Comparison of ENCODE assay signal across 25 cellular contexts in genomic region chr11:601573-602245, GRCh38. TPM values are rescaled to one million over a fixed set of nuclear protein-coding genes. Genes with fewer than 3 reads are reported as not detected.
"Had no signal": no experiment of that assay in that cellular context is flagged by ENCODE, and none has a peak within 500 bp of the region (broad histone marks: within the 10 kb centered on the region; RNA-seq: fewer than 3 reads in every experiment).

No MANE protein-coding gene starts in this region.

- H3K4me3 ChIP-seq: cardiac muscle cell had no signal

- H3K9me3 Mint-ChIP-seq: activated B cell treated with CpG ODN at 0.5 μM for 24 hours; activated CD4-positive, alpha-beta memory T cell treated with anti-CD3 and anti-CD28 coated beads, Interleukin-2, amount 10 ng/mL, durations not matched to agents 7 days and 5 days; activated naive CD4-positive, alpha-beta T cell treated with anti-CD3 and anti-CD28 coated beads, Interleukin-2, amount 50 U/mL, for 24 hours; activated T-helper 2 cell treated with anti-CD3 and anti-CD28 coated beads, Interferon-gamma antibody, Interleukin-2, Interleukin-4, amounts not matched to agents 10 μg/mL and 5 μg/mL and 100 μg/mL, durations not matched to agents 14 hours and 24 hours and 36 hours; brain had no signal

- H3K4me1 Mint-ChIP-seq: activated B cell treated with CpG ODN at 0.5 μM for 24 hours; activated naive CD4-positive, alpha-beta T cell treated with anti-CD3 and anti-CD28 coated beads, Interleukin-2, amount 50 U/mL, for 24 hours; brain had no signal

- H3K27ac Mint-ChIP-seq: activated B cell treated with CpG ODN at 0.5 μM for 24 hours; activated CD4-positive, alpha-beta memory T cell treated with anti-CD3 and anti-CD28 coated beads, Interleukin-2, amount 10 ng/mL, durations not matched to agents 7 days and 5 days; activated naive CD4-positive, alpha-beta T cell treated with anti-CD3 and anti-CD28 coated beads, Interleukin-2, amount 50 U/mL, for 24 hours; activated T-helper 2 cell treated with anti-CD3 and anti-CD28 coated beads, Interferon-gamma antibody, Interleukin-2, Interleukin-4, amounts not matched to agents 10 μg/mL and 5 μg/mL and 100 μg/mL, durations not matched to agents 14 hours and 24 hours and 36 hours; T-helper 17 cell had no signal

- H3K27me3 Mint-ChIP-seq: activated B cell treated with CpG ODN at 0.5 μM for 24 hours; activated CD4-positive, alpha-beta memory T cell treated with anti-CD3 and anti-CD28 coated beads, Interleukin-2, amount 10 ng/mL, durations not matched to agents 7 days and 5 days; activated naive CD4-positive, alpha-beta T cell treated with anti-CD3 and anti-CD28 coated beads, Interleukin-2, amount 50 U/mL, for 24 hours; brain; T-helper 17 cell had no signal

- H3K27ac ChIP-seq: cardiac muscle cell had no signal

- H3K27me3 ChIP-seq: cardiac muscle cell had no signal

- FAIRE-seq: astrocyte, RCC 7860 had no signal

- ATAC-seq: T-helper 17 cell had no signal

- DNase-seq: activated B cell treated with CpG ODN at 0.5 μM for 24 hours; activated CD4-positive, alpha-beta memory T cell treated with anti-CD3 and anti-CD28 coated beads, Interleukin-2, amount 10 ng/mL, durations not matched to agents 7 days and 5 days; activated CD4-positive, alpha-beta T cell treated with anti-CD3 and anti-CD28 coated beads for 1 hour; activated CD4-positive, alpha-beta T cell treated with anti-CD3 and anti-CD28 coated beads, Interleukin-2, amount 50 U/mL, for 1 hour; activated gamma-delta T cell treated with Interleukin-2 at 50 U/mL for 16 hours; activated T-cell treated with anti-CD3 and anti-CD28 coated beads for 4 hours; activated T-cell treated with anti-CD3 and anti-CD28 coated beads, Interleukin-2, amount 50 U/mL, for 48 hours; amygdala; Karpas-422; NCI-H1105 treated with DMSO at 0.1 percent for 48 hours; NCI-H1436 treated with DMSO at 0.1 percent for 48 hours; NCI-H187; NCI-H2081; NCI-H446; NCI-H524; SIG-M5; T-helper 17 cell; T-helper 9 cell had no signal

- H3K4me3 Mint-ChIP-seq: activated B cell treated with CpG ODN at 0.5 μM for 24 hours; activated CD4-positive, alpha-beta memory T cell treated with anti-CD3 and anti-CD28 coated beads, Interleukin-2, amount 10 ng/mL, durations not matched to agents 7 days and 5 days; activated naive CD4-positive, alpha-beta T cell treated with anti-CD3 and anti-CD28 coated beads, Interleukin-2, amount 50 U/mL, for 24 hours; brain; T-helper 17 cell had no signal

RNA-seq across cellular contexts. Expression of gene CDHR5, which starts 23.0 kb away (rescaled TPM):
- total RNA-seq: activated B cell treated with CpG ODN at 0.5 μM for 24 hours; activated CD4-positive, alpha-beta memory T cell treated with anti-CD3 and anti-CD28 coated beads, Interleukin-2, amount 10 ng/mL, durations not matched to agents 7 days and 5 days; activated CD8-positive, alpha-beta memory T cell treated with anti-CD3 and anti-CD28 coated beads for 36 hours; activated T-helper 2 cell treated with anti-CD3 and anti-CD28 coated beads, Interferon-gamma antibody, Interleukin-2, Interleukin-4, amounts not matched to agents 10 μg/mL and 5 μg/mL and 100 μg/mL, durations not matched to agents 14 hours and 24 hours and 36 hours; astrocyte; T-helper 17 cell had no signal

RNA-seq across cellular contexts. Expression of gene SCT, which starts 25.3 kb away (rescaled TPM):
- total RNA-seq: activated B cell treated with CpG ODN at 0.5 μM for 24 hours; activated CD4-positive, alpha-beta memory T cell treated with anti-CD3 and anti-CD28 coated beads, Interleukin-2, amount 10 ng/mL, durations not matched to agents 7 days and 5 days; activated CD8-positive, alpha-beta memory T cell treated with anti-CD3 and anti-CD28 coated beads for 36 hours; activated T-helper 2 cell treated with anti-CD3 and anti-CD28 coated beads, Interferon-gamma antibody, Interleukin-2, Interleukin-4, amounts not matched to agents 10 μg/mL and 5 μg/mL and 100 μg/mL, durations not matched to agents 14 hours and 24 hours and 36 hours; T-helper 17 cell had no signal
